Comparison of ENCODE assay signal across 20 cellular contexts in genomic region chr1:109304221-109304915, GRCh38. TPM values are rescaled to one million over a fixed set of nuclear protein-coding genes. Genes with fewer than 3 reads are reported as not detected.
DNase-seq lines count a peak whose midpoint lies in the region; ATAC-seq and TF ChIP-seq lines count a peak whose summit lies in the region.
"Had no signal": no experiment of that assay in that cellular context is flagged by ENCODE, and none has a peak within 500 bp of the region (broad histone marks: within the 10 kb centered on the region; RNA-seq: fewer than 3 reads in every experiment).

No MANE protein-coding gene starts in this region.

- CTCF ChIA-PET in A673 (lab: Charles Lee), result no interaction called here

- H3K4me3 ChIP-seq in dorsolateral prefrontal cortex (peak overlapping the region in 22 of 59 donors; percentile 0 to 42 (median 14)), prostate gland (no peak overlapping the region), A673 (ENCODE audit: low read depth, low read length, poor library complexity, severe bottlenecking) (no peak overlapping the region), adrenal gland (no peak overlapping the region)
- H3K4me3 ChIP-seq: cardiac muscle cell, pancreas, skin epidermis had no signal

- 54% methylated on average over 8 of the region's 8 CpGs for WGBS in prostate gland
- 63 to 78% (median 72%) methylated on average over 6 to 8 of the region's 8 CpGs for WGBS in adrenal gland, 4 donors

- peaks cover 6% of the 10 kb centered on the region for H3K9me3 Mint-ChIP-seq in glutamatergic neuron (ENCODE audit: unreplicated experiment)
- H3K9me3 Mint-ChIP-seq: CD4-positive, alpha-beta memory T cell; memory B cell; naive thymus-derived CD8-positive, alpha-beta T cell had no signal

- no peak for ATAC-seq in HG03520 (IDR thresholded peaks at IDR 0.05; ENCODE audit: unreplicated experiment)
- ATAC-seq: naive thymus-derived CD8-positive, alpha-beta T cell; Panc1; pancreas had no signal

- H3K27me3 Mint-ChIP-seq in glutamatergic neuron (ENCODE audit: unreplicated experiment), result peaks cover 8% of the 10 kb centered on the region

- no TSS peak for BruUV-seq in A673 (replicated peaks; lab: Mats Ljungman, UMichigan)

- H3K4me1 ChIP-seq in prostate gland (replicated peaks) (no peaks in the 10 kb centered on the region), A673 (ENCODE audit: insufficient read depth, low read length, poor library complexity, severe bottlenecking) (peaks cover 14% of the 10 kb centered on the region), adrenal gland (replicated peaks in 1 of 2) (peaks cover 0 to 33% of the 10 kb centered on the region in 2 donors)

- no peaks in the 10 kb centered on the region for H3K27me3 ChIP-seq in dorsolateral prefrontal cortex
- H3K27me3 ChIP-seq in prostate gland (replicated peaks; ENCODE audit: insufficient read depth), result no peaks in the 10 kb centered on the region
- no peaks in the 10 kb centered on the region for H3K27me3 ChIP-seq in A673 (replicated peaks; ENCODE audit: insufficient read depth, low read depth, low read length, poor library complexity)
- H3K27me3 ChIP-seq in adrenal gland, result no peaks in the 10 kb centered on the region
- H3K27me3 ChIP-seq: pancreas had no signal

- TF ChIP-seq POLR2A in prostate gland (IDR thresholded peaks at IDR 0.05) (no peak), adrenal gland (IDR thresholded peaks at IDR 0.05) (no peak)

- DNase-seq in G401 (ENCODE audit: low spot score) (peak; percentile 35), dorsolateral prefrontal cortex (peak; percentile 27 to 94 (median 84)), hippocampal formation (lab: John Stamatoyannopoulos, UW) (peak; percentile 79 to 97), prostate gland (ENCODE audit: low spot score) (no peak), A673 (ENCODE audit: low spot score) (no peak), adrenal gland (no peak), glutamatergic neuron (no peak)
- DNase-seq: activated CD4-positive, CD25-positive, alpha-beta regulatory T cell treated with anti-CD3 and anti-CD28 coated beads, Interleukin-2, amount 50 U/mL, for 72 hours; CD4-positive, alpha-beta memory T cell; DMS53; HCEC 1CT; naive thymus-derived CD8-positive, alpha-beta T cell; NCI-H1417; pancreas had no signal

- H3K36me3 ChIP-seq in prostate gland, result no peaks in the 10 kb centered on the region
- no peaks in the 10 kb centered on the region for H3K36me3 ChIP-seq in A673 (ENCODE audit: insufficient read depth, low read length, poor library complexity, severe bottlenecking)
- H3K36me3 ChIP-seq in adrenal gland (replicated peaks in 1 of 2), result no peaks in the 10 kb centered on the region
- H3K36me3 ChIP-seq: cardiac muscle cell, pancreas had no signal

- H3K4me1 Mint-ChIP-seq in glutamatergic neuron (ENCODE audit: low read depth, unreplicated experiment), result peaks cover 34% of the 10 kb centered on the region
- H3K4me1 Mint-ChIP-seq: CD4-positive, alpha-beta memory T cell had no signal

- in situ Hi-C loops in G401 (cut with HindIII; ENCODE audit: low sequenced_read_pairs), result no loop called here

- H3K4me3 Mint-ChIP-seq in glutamatergic neuron (ENCODE audit: unreplicated experiment), result no peak overlapping the region
- H3K4me3 Mint-ChIP-seq: CD4-positive, alpha-beta memory T cell; memory B cell; naive thymus-derived CD8-positive, alpha-beta T cell had no signal

- POLR2A ChIA-PET in A673 (lab: Charles Lee; ENCODE audit: low non-redundant PET), result no interaction called here

- H3K9me3 ChIP-seq in prostate gland (no peaks in the 10 kb centered on the region), A673 (ENCODE audit: low read depth, low read length, poor library complexity, severe bottlenecking) (no peaks in the 10 kb centered on the region), adrenal gland (replicated peaks in 1 of 3) (no peaks in the 10 kb centered on the region)
- H3K9me3 ChIP-seq: pancreas had no signal

- H3K27ac ChIP-seq in dorsolateral prefrontal cortex (peak overlapping the region; percentile 54 to 100 (median 97)), prostate gland (peak overlapping the region; percentile 42 to 55), A673 (ENCODE audit: low read depth, low read length, poor library complexity, severe bottlenecking) (no peak overlapping the region), adrenal gland (no peak overlapping the region)
- H3K27ac ChIP-seq: cardiac muscle cell, pancreas, skin epidermis had no signal

- peak in 19 of 56 donors; percentile 4 to 38 (median 22) for TF ChIP-seq CTCF in dorsolateral prefrontal cortex (IDR thresholded peaks at IDR 0.05 in 54 of 56, conservative IDR thresholded peaks at IDR 0.05 in 2 of 56; ENCODE audit: low read depth in 1 of 56, partially characterized antibody in 56 of 56)
- no peak for TF ChIP-seq CTCF in prostate gland (IDR thresholded peaks at IDR 0.05)
- TF ChIP-seq CTCF in A673 (conservative IDR thresholded peaks at IDR 0.05; ENCODE audit: low read depth, low read length), result no peak
- no peak for TF ChIP-seq CTCF in adrenal gland (IDR thresholded peaks at IDR 0.05)
- TF ChIP-seq CTCF in glutamatergic neuron (IDR thresholded peaks at IDR 0.05; ENCODE audit: partially characterized antibody, unreplicated experiment), result no peak

- no peaks in the 10 kb centered on the region for H3K36me3 Mint-ChIP-seq in glutamatergic neuron (ENCODE audit: unreplicated experiment)
- H3K36me3 Mint-ChIP-seq: CD4-positive, alpha-beta memory T cell; memory B cell; naive thymus-derived CD8-positive, alpha-beta T cell had no signal

- intact Hi-C loops in dorsolateral prefrontal cortex (cut with DNase I) (loop anchor here (2.0 kb wide), 3 partner anchors 22 to 92 kb away; partner anchors contain the start of genes PSRC1 (in 1 of the 2) and SORT1 (in 1 of the 2)), prostate gland (cut with DNase I) (no loop called here), A673 (cut with micrococcal nuclease; ENCODE audit: unreplicated experiment) (no loop called here), adrenal gland (cut with DNase I) (no loop called here)

- H3K27ac Mint-ChIP-seq in glutamatergic neuron (ENCODE audit: unreplicated experiment), result no peak overlapping the region
- H3K27ac Mint-ChIP-seq: CD4-positive, alpha-beta memory T cell; memory B cell; naive thymus-derived CD8-positive, alpha-beta T cell had no signal

RNA-seq across cellular contexts. Expression of gene MYBPHL, which starts 2.4 kb away (rescaled TPM):
- total RNA-seq in G401 (2014; rRNA removed; shearing (Covaris generic)), result 0.18 TPM in 1 of 2 replicates, not detected in the other
- total RNA-seq in dorsolateral prefrontal cortex, result 10 to 100 TPM in 14 of 120 experiments, 1 to 10 TPM in 106; 1.9 to 14.4 (median 6.7) TPM
- not detected for total RNA-seq in prostate gland
- not detected in 2 replicates for total RNA-seq in A673 (2021)
- under 1 TPM in 3 of 8 donors, not detected in 5; 0.32 to 0.68 (median 0.35) TPM for total RNA-seq in adrenal gland
- under 1 TPM in 2 of 3 donors, not detected in 1; 0.35 to 0.98 TPM for polyA plus RNA-seq in adrenal gland
- 0.64 TPM for total RNA-seq in glutamatergic neuron (ENCODE audit: unreplicated experiment)
- total RNA-seq: cardiac muscle cell; CD4-positive, alpha-beta memory T cell; M059J; naive thymus-derived CD8-positive, alpha-beta T cell had no signal
- polyA plus RNA-seq: cardiac muscle cell; CD4-positive, alpha-beta memory T cell; naive thymus-derived CD8-positive, alpha-beta T cell had no signal

RNA-seq across cellular contexts. Expression of gene PSRC1, which starts 21.4 kb away (rescaled TPM):
- total RNA-seq in G401 (2014; rRNA removed; shearing (Covaris generic)), result 46.8 and 58.2 TPM in 2 replicates
- total RNA-seq in dorsolateral prefrontal cortex, result 100 to 1,000 TPM in 19 of 120 experiments, 10 to 100 TPM in 101; 52.9 to 176 (median 79.2) TPM
- 10 to 100 TPM in 1 of 2 donors, 1 to 10 TPM in 1; 9.1 to 40.0 TPM for total RNA-seq in prostate gland
- 75.0 and 85.2 TPM in 2 replicates for total RNA-seq in A673 (2021)
- total RNA-seq in adrenal gland, result 1 to 10 TPM in 7 of 8 donors, under 1 TPM in 1; 0.52 to 3.9 (median 2.4) TPM
- 1 to 10 TPM; 1.7 to 5.8 (median 2.4) TPM for polyA plus RNA-seq in adrenal gland
- 13.9 TPM for total RNA-seq in glutamatergic neuron (ENCODE audit: unreplicated experiment)

RNA-seq across cellular contexts. Expression of gene CELSR2, which starts 55.0 kb away (rescaled TPM):
- 4.2 and 5.0 TPM in 2 replicates for total RNA-seq in G401 (2014; rRNA removed; shearing (Covaris generic))
- total RNA-seq in dorsolateral prefrontal cortex (100 to 1,000 TPM; 115 to 213 (median 171) TPM), prostate gland (100 to 1,000 TPM in 1 of 2 donors, 10 to 100 TPM in 1; 18.8 to 118 TPM), A673 (2021) (30.2 and 32.6 TPM in 2 replicates), adrenal gland (1 to 10 TPM; 2.8 to 9.1 (median 5.4) TPM), glutamatergic neuron (ENCODE audit: unreplicated experiment) (181 TPM)
- 1 to 10 TPM; 1.7 to 6.3 (median 1.8) TPM for polyA plus RNA-seq in adrenal gland

Comparison
In these comparisons a context has a peak if more than half of its experiments do, and no peak if none do; other contexts are left out.
1. DNase-seq: peak in G401 (single experiment), dorsolateral prefrontal cortex (10 of 10) and hippocampal formation (2 of 2); none in prostate gland (single experiment), A673 (single experiment), adrenal gland (0 of 7) and glutamatergic neuron (single experiment).
2. H3K27ac ChIP-seq: peak in dorsolateral prefrontal cortex (59 of 59) and prostate gland (2 of 2); none in A673 (single experiment) and adrenal gland (0 of 5).
3. intact Hi-C loops: an anchor here in dorsolateral prefrontal cortex (2.0 kb wide); none called in prostate gland, A673 and adrenal gland.